Comparison of ENCODE assay signal across 16 cellular contexts in the genomic region with DNA sequence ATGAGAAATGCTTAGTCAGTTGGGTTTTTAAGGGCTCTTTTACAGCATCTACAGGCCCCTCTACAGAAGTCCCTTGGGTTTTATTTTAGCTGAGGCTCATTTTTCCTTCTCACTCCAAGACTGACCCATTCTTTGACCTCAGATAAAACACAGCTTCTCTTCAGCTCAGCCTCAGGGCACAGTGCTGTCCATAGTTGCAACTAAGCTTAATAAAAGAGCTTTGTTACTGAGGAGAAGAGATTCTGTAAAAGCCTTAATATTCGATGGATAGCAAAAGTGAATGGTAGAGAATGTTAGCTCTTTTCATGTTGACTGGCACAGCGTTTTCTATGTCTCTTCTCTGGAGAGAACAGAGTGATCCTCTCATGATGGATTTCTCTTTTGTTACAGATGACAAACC.
DNase-seq lines count a peak whose midpoint lies in the region; ATAC-seq and TF ChIP-seq lines count a peak whose summit lies in the region.
"Had no signal": no experiment of that assay in that cellular context is flagged by ENCODE, and none has a peak within 500 bp of the region (broad histone marks: within the 10 kb centered on the region; RNA-seq: fewer than 3 reads in every experiment).

No MANE protein-coding gene starts in this region.

- no peak overlapping the region for H3K9ac ChIP-seq in neural progenitor cell
- H3K9ac ChIP-seq: GM23248 had no signal

- H3K36me3 Mint-ChIP-seq in brain (peaks cover 78% of the 10 kb centered on the region), neural progenitor cell (peaks cover 45% of the 10 kb centered on the region)

- H3K27ac Mint-ChIP-seq in brain (peak overlapping the region in 3 of 5 experiments; percentile 64 to 87 (median 81)), neural progenitor cell (peak overlapping the region; percentile 11)

- no peak overlapping the region for H3K4me2 ChIP-seq in neural progenitor cell
- H3K4me2 ChIP-seq: A549 had no signal

- peaks cover 13% of the 10 kb centered on the region for H3K36me3 ChIP-seq in neural progenitor cell

- H3K27me3 Mint-ChIP-seq in brain (no peaks in the 10 kb centered on the region), neural progenitor cell (ENCODE audit: insufficient read depth, low read depth) (no peaks in the 10 kb centered on the region)

- peak; percentile 88 for DNase-seq in COLO829 (ENCODE audit: low spot score)
- DNase-seq in foreskin melanocyte, result peak; percentile 95
- DNase-seq in neural progenitor cell (ENCODE audit: low spot score), result no peak
- DNase-seq in NCI-H82 treated with DMSO at 0.1 percent for 48 hours (lab: John Stamatoyannopoulos, UW; ENCODE audit: unreplicated experiment), result no peak
- DNase-seq in activated CD4-positive, alpha-beta T cell treated with anti-CD3 and anti-CD28 coated beads for 48 hours, result no peak
- DNase-seq: DMS79 treated with DMSO at 0.1 percent for 48 hours, GF-D8, GM23248, KBM-7, NCI-H146, NCI-H2227 treated with DMSO at 0.1 percent for 48 hours, NCI-H526 had no signal

- no peaks in the 10 kb centered on the region for H3F3A ChIP-seq in neural progenitor cell (ENCODE audit: low read depth)

- no peak overlapping the region for H3K27ac ChIP-seq in neural progenitor cell
- H3K27ac ChIP-seq: A549, GM23248 had no signal

- TF ChIP-seq CTCF in brain (conservative IDR thresholded peaks at IDR 0.05) (no peak), neural progenitor cell (IDR thresholded peaks at IDR 0.05) (no peak)

- peaks cover 9% of the 10 kb centered on the region for H4K20me1 ChIP-seq in neural progenitor cell (ENCODE audit: low read depth)

- ATAC-seq in HG03135 (IDR thresholded peaks at IDR 0.05; ENCODE audit: unreplicated experiment) (no peak), GM18861 (IDR thresholded peaks at IDR 0.05; ENCODE audit: unreplicated experiment) (no peak)
- ATAC-seq: A549 had no signal

- H3K9me3 Mint-ChIP-seq in brain (no peaks in the 10 kb centered on the region), neural progenitor cell (no peaks in the 10 kb centered on the region)

- H3K9me3 ChIP-seq in neural progenitor cell (ENCODE audit: low read depth), result no peaks in the 10 kb centered on the region
- H3K9me3 ChIP-seq: A549 had no signal

- no peaks in the 10 kb centered on the region for H3K79me2 ChIP-seq in neural progenitor cell (ENCODE audit: low read depth)

- H3K4me1 ChIP-seq in neural progenitor cell, result peaks cover 14% of the 10 kb centered on the region
- H3K4me1 ChIP-seq: A549 had no signal

- no peaks in the 10 kb centered on the region for H3K27me3 ChIP-seq in neural progenitor cell

- H3K4me3 ChIP-seq in neural progenitor cell, result no peak overlapping the region
- H3K4me3 ChIP-seq: A549, GM23248 had no signal

- H2AFZ ChIP-seq in neural progenitor cell (replicated peaks), result no peak overlapping the region
- H2AFZ ChIP-seq: GM23248 had no signal

- H3K4me1 Mint-ChIP-seq in brain (peaks cover 18% of the 10 kb centered on the region), neural progenitor cell (peaks cover 2% of the 10 kb centered on the region)

- H3K4me3 Mint-ChIP-seq in brain (no peak overlapping the region), neural progenitor cell (no peak overlapping the region)

Comparison
In these comparisons a context has a peak if more than half of its experiments do, and no peak if none do; other contexts are left out.
1. DNase-seq: peak in COLO829 (single experiment) and foreskin melanocyte (single experiment); none in neural progenitor cell (single experiment), NCI-H82 treated with DMSO at 0.1 percent for 48 hours (single experiment) and activated CD4-positive, alpha-beta T cell treated with anti-CD3 and anti-CD28 coated beads for 48 hours (single experiment).